Comparison of ENCODE assay signal across 10 cellular contexts in the genomic region with DNA sequence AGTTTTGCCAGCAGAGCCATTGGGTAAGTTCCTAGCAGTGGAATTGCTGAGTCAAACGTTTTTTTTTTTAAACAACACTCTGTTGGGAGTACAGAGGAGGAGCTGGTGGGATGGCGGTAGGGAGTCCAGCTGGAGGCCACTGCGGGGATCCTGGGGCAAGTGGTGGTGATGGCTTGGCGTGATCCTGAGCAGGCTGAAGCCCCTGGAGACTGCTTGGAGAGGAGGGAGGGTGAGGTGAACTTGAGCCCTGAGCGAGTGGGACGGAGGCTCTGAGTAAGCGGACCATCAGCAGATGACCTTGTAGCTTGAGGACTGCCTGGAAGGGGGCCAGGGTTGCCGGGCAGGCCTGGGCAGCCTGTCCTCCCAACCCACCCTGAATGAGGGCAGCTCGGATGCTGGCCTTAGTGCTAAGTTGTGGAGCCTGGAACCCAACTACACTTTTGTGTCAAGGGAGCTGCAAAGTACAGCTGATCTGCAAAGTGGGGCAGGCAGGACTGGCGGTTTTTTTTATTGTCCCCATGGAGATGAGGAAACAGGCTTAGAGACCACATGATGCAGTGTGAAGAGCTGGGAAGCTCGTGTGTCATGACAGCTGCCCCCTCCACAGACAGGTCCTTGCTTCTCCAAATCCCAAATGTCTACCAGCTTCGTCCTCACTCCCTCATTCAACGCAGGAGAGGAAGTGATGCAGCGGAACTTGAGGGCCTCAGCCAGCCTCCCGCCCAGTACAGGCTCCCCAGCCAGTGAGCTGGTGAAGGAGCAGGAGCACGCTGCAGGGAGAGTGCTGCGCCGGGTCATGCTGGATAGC. TPM values are rescaled to one million over a fixed set of nuclear protein-coding genes. Genes with fewer than 3 reads are reported as not detected.
DNase-seq lines count a peak whose midpoint lies in the region; ATAC-seq and TF ChIP-seq lines count a peak whose summit lies in the region.
"Had no signal": no experiment of that assay in that cellular context is flagged by ENCODE, and none has a peak within 500 bp of the region (broad histone marks: within the 10 kb centered on the region; RNA-seq: fewer than 3 reads in every experiment).

No MANE protein-coding gene starts in this region.

- 15 to 25% (median 21%) methylated on average over 18 of the region's 18 CpGs for WGBS in psoas muscle, 3 donors
- WGBS in lower leg skin, 2 donors, result 43 to 56% methylated on average over 17 to 18 of the region's 18 CpGs

- H3K4me1 ChIP-seq in cardiac muscle cell (ENCODE audit: low read depth) (peaks cover 8% of the 10 kb centered on the region), psoas muscle (peaks cover 20% of the 10 kb centered on the region)

- H3K27ac ChIP-seq in cardiac muscle cell (peak overlapping the region; percentile 83), psoas muscle (peak overlapping the region; percentile 67)

- TF ChIP-seq CTCF in cardiac muscle cell (IDR thresholded peaks at IDR 0.05; ENCODE audit: low read depth, low read length) (no peak), psoas muscle (IDR thresholded peaks at IDR 0.05) (no peak), lower leg skin (IDR thresholded peaks at IDR 0.05) (no peak)

- H3K36me3 ChIP-seq in cardiac muscle cell (peaks cover 32% of the 10 kb centered on the region), psoas muscle (ENCODE audit: insufficient read depth in 1 of 2, low read depth in 1 of 2) (peaks cover 0 to 43% of the 10 kb centered on the region in 2 donors)

- no peak for TF ChIP-seq POLR2A in lower leg skin (IDR thresholded peaks at IDR 0.05)

- H3K27me3 ChIP-seq in cardiac muscle cell (no peaks in the 10 kb centered on the region), psoas muscle (ENCODE audit: insufficient read depth in 3 of 3, low read length in 2 of 3) (no peaks in the 10 kb centered on the region)

- DNase-seq in EH (ENCODE audit: low read depth) (peak; percentile 52), UCSD-AML1 (lab: John Stamatoyannopoulos, UW; ENCODE audit: unreplicated experiment) (peak; percentile 36), cardiac muscle cell (ENCODE audit: low read depth in 1 of 2, low spot score in 1 of 2) (peak; percentile 53 to 71), psoas muscle (peak; percentile 79 to 85), NK-92 (lab: John Stamatoyannopoulos, UW; ENCODE audit: unreplicated experiment) (no peak), lower leg skin (ENCODE audit: low spot score in 2 of 2) (no peak), HK-2 (ENCODE audit: unreplicated experiment) (no peak)
- no peak for DNase-seq in activated effector memory CD4-positive, alpha-beta T cell treated with anti-CD3 and anti-CD28 coated beads, Interleukin-2, amount 50 U/mL, for 16 hours
- DNase-seq: activated CD8-positive, alpha-beta memory T cell treated with anti-CD3 and anti-CD28 coated beads, Interleukin-2, amount 50 U/mL, for 4 hours had no signal

- H3K9me3 ChIP-seq in cardiac muscle cell (ENCODE audit: low read depth) (no peaks in the 10 kb centered on the region), psoas muscle (no peaks in the 10 kb centered on the region)

- intact Hi-C loops in psoas muscle (cut with DNase I) (loop anchor here in 1 of 2 donors (5.0 kb wide), 1 partner anchor 98 kb away; no protein-coding TSS in a partner anchor), lower leg skin (cut with DNase I; ENCODE audit: low total_unique reads) (no loop called here)

- H3K4me3 ChIP-seq in cardiac muscle cell (no peak overlapping the region), psoas muscle (no peak overlapping the region), lower leg skin (ENCODE audit: low read depth, poor library complexity, severe bottlenecking) (no peak overlapping the region)

- ATAC-seq in psoas muscle, result peak; percentile 82 to 89 (median 86)
- ATAC-seq: HCT116 had no signal

RNA-seq across cellular contexts. Expression of gene MRPL37, which starts 20.2 kb away (rescaled TPM):
- total RNA-seq in cardiac muscle cell (93.7 and 94.3 TPM in 2 replicates), psoas muscle (100 to 1,000 TPM in 3 of 4 donors, 10 to 100 TPM in 1; 89.6 to 109 (median 102) TPM), lower leg skin (10 to 100 TPM; 55.7 to 76.4 (median 68.3) TPM)
- polyA plus RNA-seq in cardiac muscle cell (95.7 and 97.9 TPM in 2 replicates), psoas muscle (100 to 1,000 TPM in 1 of 3 donors, 10 to 100 TPM in 2; 68.9 to 100 (median 87.5) TPM)

RNA-seq across cellular contexts. Expression of gene CYB5RL, which starts 20.4 kb away (rescaled TPM):
- total RNA-seq in cardiac muscle cell (5.0 and 6.4 TPM in 2 replicates), psoas muscle (1 to 10 TPM; 2.8 to 6.4 (median 3.3) TPM), lower leg skin (10 to 100 TPM in 1 of 4 donors, 1 to 10 TPM in 3; 2.4 to 15.2 (median 5.6) TPM)
- polyA plus RNA-seq in cardiac muscle cell (6.7 and 9.1 TPM in 2 replicates), psoas muscle (1 to 10 TPM in 2 of 3 donors, under 1 TPM in 1; 0.89 to 3.4 (median 1.0) TPM)

Comparison
In these comparisons a context has a peak if more than half of its experiments do, and no peak if none do; other contexts are left out.
1. DNase-seq: peak in EH (single experiment), UCSD-AML1 (single experiment), cardiac muscle cell (2 of 2) and psoas muscle (2 of 2); none in NK-92 (single experiment), lower leg skin (0 of 2), activated effector memory CD4-positive, alpha-beta T cell treated with anti-CD3 and anti-CD28 coated beads, Interleukin-2, amount 50 U/mL, for 16 hours (single experiment) and HK-2 (single experiment).